ENCODE assay signal across 8 cellular contexts in the genomic region with DNA sequence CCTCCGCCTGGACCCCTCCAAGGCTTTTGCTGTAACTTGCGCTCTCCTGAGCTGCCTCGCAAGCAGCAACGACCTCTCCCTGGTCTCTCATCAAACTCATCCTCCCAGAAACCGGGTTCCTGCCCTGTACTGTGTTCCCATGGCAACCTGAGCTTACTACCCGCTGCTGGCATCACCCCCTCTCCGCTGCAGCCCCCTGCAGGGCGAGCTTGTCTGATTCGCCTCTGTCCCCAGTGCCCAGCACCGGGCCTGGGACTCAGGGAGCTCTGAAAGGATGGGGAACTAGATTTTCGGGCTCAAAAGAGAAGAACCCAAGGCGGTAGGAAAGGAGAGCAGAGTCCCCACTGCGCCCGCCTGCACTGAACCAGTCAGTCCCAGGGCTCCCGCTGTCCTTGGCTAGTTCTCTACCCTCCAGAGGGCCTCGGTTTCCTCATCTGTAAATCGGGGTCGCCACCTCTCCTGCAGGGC. TPM values are rescaled to one million over a fixed set of nuclear protein-coding genes. Genes with fewer than 3 reads are reported as not detected.
A peak's percentile ranks its signal among the peaks of the same experiment; 100 is the strongest.
DNase-seq lines count a peak whose midpoint lies in the region; ATAC-seq, FAIRE-seq and TF ChIP-seq lines count a peak whose summit lies in the region.

No MANE protein-coding gene starts in this region.

- no peaks in the 10 kb centered on the region for H3K36me3 Mint-ChIP-seq in activated CD8-positive, alpha-beta memory T cell treated with anti-CD3 and anti-CD28 coated beads, Interleukin-2, amount 10 ng/mL, durations not matched to agents 7 days and 5 days

- H3K4me3 Mint-ChIP-seq in activated CD8-positive, alpha-beta memory T cell treated with anti-CD3 and anti-CD28 coated beads, Interleukin-2, amount 10 ng/mL, durations not matched to agents 7 days and 5 days: peak overlapping the region; percentile 83

- H3K27me3 Mint-ChIP-seq in activated CD8-positive, alpha-beta memory T cell treated with anti-CD3 and anti-CD28 coated beads, Interleukin-2, amount 10 ng/mL, durations not matched to agents 7 days and 5 days: peaks cover 9% of the 10 kb centered on the region

- FAIRE-seq in HTR-8/SVneo (lab: Jason Lieb, UNC): no peak

- DNase-seq in activated CD8-positive, alpha-beta memory T cell treated with anti-CD3 and anti-CD28 coated beads, Interleukin-2, amount 10 ng/mL, durations not matched to agents 7 days and 5 days: peak; percentile 56
- no peak for DNase-seq in activated CD8-positive, alpha-beta memory T cell treated with anti-CD3 and anti-CD28 coated beads, Interleukin-2, amount 50 U/mL, for 4 hours
- peak; percentile 47 for DNase-seq in NCI-H748 treated with DMSO at 0.1 percent for 48 hours (lab: John Stamatoyannopoulos, UW)
- DNase-seq in breast epithelium (ENCODE audit: low spot score in 2 of 2): no peak
- no peak for DNase-seq in HTR-8/SVneo (ENCODE audit: insufficient read length, low spot score)

- ATAC-seq in activated CD8-positive, alpha-beta memory T cell treated with anti-CD3 and anti-CD28 coated beads, Interleukin-2, amount 10 ng/mL, durations not matched to agents 7 days and 5 days: no peak
- peak; percentile 14 for ATAC-seq in HG02642 (IDR thresholded peaks at IDR 0.05; ENCODE audit: poor library complexity, unreplicated experiment)

- no peaks in the 10 kb centered on the region for H3K36me3 ChIP-seq in breast epithelium
- H3K36me3 ChIP-seq in iPS-20b (ENCODE audit: insufficient read depth, low read depth, low read length): no peaks in the 10 kb centered on the region

- no peaks in the 10 kb centered on the region for H3K9me3 ChIP-seq in breast epithelium
- H3K9me3 ChIP-seq in iPS-20b (ENCODE audit: insufficient read depth, low read depth, low read length): no peaks in the 10 kb centered on the region

- H3K9ac ChIP-seq in iPS-20b (ENCODE audit: low read depth, low read length): peak overlapping the region; percentile 78

- CTCF ChIA-PET in activated CD8-positive, alpha-beta memory T cell treated with anti-CD3 and anti-CD28 coated beads, Interleukin-2, amount 10 ng/mL, durations not matched to agents 7 days and 5 days (lab: Charles Lee): interaction anchor here (0.9 to 4.4 kb wide), 29 partner anchors 8 to 695 kb away, joined by 3 to 46 read pairs (median 7); a partner anchor contains a TSS

- TF ChIP-seq CTCF in breast epithelium (IDR thresholded peaks at IDR 0.05): peak in 1 of 3 donors; percentile 5

- H3K27me3 ChIP-seq in breast epithelium (no peaks in the 10 kb centered on the region), iPS-20b (ENCODE audit: insufficient read depth, low read length) (peaks cover 20% of the 10 kb centered on the region)

- H3K4me1 ChIP-seq in breast epithelium: peaks cover 4 to 7% of the 10 kb centered on the region in 2 donors
- peaks cover 8% of the 10 kb centered on the region; the same call in 1 of the 2 replicates for H3K4me1 ChIP-seq in iPS-20b (ENCODE audit: insufficient read depth, low read length)

- H3K4me3 ChIP-seq in breast epithelium: peak overlapping the region; percentile 83 to 94 (median 90)
- peak overlapping the region; percentile 86 for H3K4me3 ChIP-seq in iPS-20b (ENCODE audit: low read length)
- H3K4me3 ChIP-seq in skin epidermis: peak overlapping the region; percentile 65 to 95 (median 84)

- H3K4me1 Mint-ChIP-seq in activated CD8-positive, alpha-beta memory T cell treated with anti-CD3 and anti-CD28 coated beads, Interleukin-2, amount 10 ng/mL, durations not matched to agents 7 days and 5 days: peaks cover 19% of the 10 kb centered on the region

- H3K27ac ChIP-seq in breast epithelium (peak overlapping the region; percentile 83 to 94), iPS-20b (ENCODE audit: low read length) (no peak overlapping the region), skin epidermis (peak overlapping the region; percentile 86 to 98 (median 95))

- no peaks in the 10 kb centered on the region for H3K9me3 Mint-ChIP-seq in activated CD8-positive, alpha-beta memory T cell treated with anti-CD3 and anti-CD28 coated beads, Interleukin-2, amount 10 ng/mL, durations not matched to agents 7 days and 5 days (ENCODE audit: low read depth)

- intact Hi-C loops in breast epithelium (cut with DNase I; ENCODE audit: low total_unique reads): no loop called here

- no peak for TF ChIP-seq POLR2A in breast epithelium (IDR thresholded peaks at IDR 0.05)

- H3K27ac Mint-ChIP-seq in activated CD8-positive, alpha-beta memory T cell treated with anti-CD3 and anti-CD28 coated beads, Interleukin-2, amount 10 ng/mL, durations not matched to agents 7 days and 5 days: peak overlapping the region; percentile 71

RNA-seq across cellular contexts. Expression of a gene that starts 0.5 kb away (rescaled TPM):
- total RNA-seq in activated CD8-positive, alpha-beta memory T cell treated with anti-CD3 and anti-CD28 coated beads, Interleukin-2, amount 10 ng/mL, durations not matched to agents 7 days and 5 days: 10 to 100 TPM; 12.8 to 12.9 TPM
- total RNA-seq in breast epithelium: 10 to 100 TPM; 19.0 to 31.8 (median 25.9) TPM

RNA-seq across cellular contexts. Expression of a gene that starts 16.5 kb away (rescaled TPM):
- total RNA-seq in activated CD8-positive, alpha-beta memory T cell treated with anti-CD3 and anti-CD28 coated beads, Interleukin-2, amount 10 ng/mL, durations not matched to agents 7 days and 5 days: not detected
- total RNA-seq in breast epithelium: under 1 TPM; under 0.01 to 0.15 (median under 0.01) TPM

Comparison
In these comparisons a context has a peak if more than half of its experiments do, and no peak if none do; other contexts are left out.
1. DNase-seq: peak in activated CD8-positive, alpha-beta memory T cell treated with anti-CD3 and anti-CD28 coated beads, Interleukin-2, amount 10 ng/mL, durations not matched to agents 7 days and 5 days (single experiment) and NCI-H748 treated with DMSO at 0.1 percent for 48 hours (single experiment); none in activated CD8-positive, alpha-beta memory T cell treated with anti-CD3 and anti-CD28 coated beads, Interleukin-2, amount 50 U/mL, for 4 hours (single experiment), breast epithelium (0 of 2) and HTR-8/SVneo (single experiment).
2. Peak in every context shown above with its lines, with median percentiles within 50 percentile points of each other: H3K4me3 ChIP-seq.